ENCODE assay signal across 33 cellular contexts in the genomic region with DNA sequence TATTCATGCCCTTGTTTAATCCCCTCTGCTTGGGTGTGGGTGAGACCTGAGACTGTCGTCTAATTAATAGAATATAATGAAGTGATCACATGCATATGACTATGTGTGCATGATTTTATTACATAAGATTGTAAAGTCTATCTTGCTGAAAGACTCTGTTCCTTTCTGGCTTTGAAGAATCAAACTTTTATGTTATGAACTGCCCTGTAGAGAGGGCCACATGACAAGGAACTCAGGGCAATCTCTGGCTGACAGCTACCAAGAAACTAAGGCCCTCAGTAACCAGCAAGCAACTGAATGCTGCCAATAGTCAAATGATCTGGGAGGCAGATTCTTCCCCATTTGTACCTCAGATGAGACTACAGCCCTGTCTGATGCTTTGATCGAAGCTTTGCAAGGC. TPM values are rescaled to one million over a fixed set of nuclear protein-coding genes. Genes with fewer than 3 reads are reported as not detected.
"Had no signal": no experiment of that assay in that cellular context is flagged by ENCODE, and none has a peak within 500 bp of the region (broad histone marks: within the 10 kb centered on the region; RNA-seq: fewer than 3 reads in every experiment).

No MANE protein-coding gene starts in this region.

- FAIRE-seq: TTC549 had no signal

- H3K4me3 ChIP-seq: ascending aorta, body of pancreas, breast epithelium had no signal

- H3K27ac ChIP-seq: ascending aorta, body of pancreas, brain microvascular endothelial cell, breast epithelium, VCaP had no signal

- H3K27me3 ChIP-seq: ascending aorta, body of pancreas, brain microvascular endothelial cell had no signal

- H3K4me1 ChIP-seq: ascending aorta, breast epithelium had no signal

- DNase-seq: activated B cell treated with CpG ODN at 0.5 μM for 24 hours; activated CD4-positive, alpha-beta memory T cell treated with anti-CD3 and anti-CD28 coated beads for 36 hours; activated CD4-positive, alpha-beta T cell treated with anti-CD3 and anti-CD28 coated beads for 4 hours; activated CD4-positive, alpha-beta T cell treated with anti-CD3 and anti-CD28 coated beads, Interleukin-2, amount 10 ng/mL, durations not matched to agents 24 days and 14 days; activated CD4-positive, alpha-beta T cell treated with anti-CD3 and anti-CD28 coated beads, Interleukin-2, amount 50 U/mL, for 1 hour; activated CD4-positive, alpha-beta T cell treated with anti-CD3 and anti-CD28 coated beads, Interleukin-2, amount 50 U/mL, for 4 hours; activated CD4-positive, CD25-positive, alpha-beta regulatory T cell treated with anti-CD3 and anti-CD28 coated beads, Interleukin-2, amount 50 U/mL, for 72 hours; activated CD8-positive, alpha-beta memory T cell treated with anti-CD3 and anti-CD28 coated beads, Interleukin-2, amount 50 U/mL, for 4 hours; activated CD8-positive, alpha-beta T cell treated with anti-CD3 and anti-CD28 coated beads for 36 hours; activated effector memory CD4-positive, alpha-beta T cell treated with anti-CD3 and anti-CD28 coated beads, Interleukin-2, amount 50 U/mL, for 16 hours; activated gamma-delta T cell treated with Interleukin-2 at 50 U/mL for 16 hours; activated naive CD4-positive, alpha-beta T cell treated with anti-CD3 and anti-CD28 coated beads, Interleukin-2, amount 10 ng/mL, durations not matched to agents 7 days and 5 days; activated naive CD4-positive, alpha-beta T cell treated with Interleukin-2 at 50 U/mL for 16 hours; activated naive CD8-positive, alpha-beta T cell treated with anti-CD3 and anti-CD28 coated beads, Interleukin-2, amount 10 ng/mL, durations not matched to agents 7 days and 5 days; activated naive CD8-positive, alpha-beta T cell treated with anti-CD3 and anti-CD28 coated beads, Interleukin-2, amount 50 U/mL, for 24 hours; activated T-cell treated with anti-CD3 and anti-CD28 coated beads for 4 hours; activated T-cell treated with anti-CD3 and anti-CD28 coated beads, Interleukin-2, amount 50 U/mL, for 1 hour; activated T-cell treated with anti-CD3 and anti-CD28 coated beads, Interleukin-2, amount 50 U/mL, for 4 hours; activated T-cell treated with anti-CD3 and anti-CD28 coated beads, Interleukin-2, amount 50 U/mL, for 72 hours; amygdala; anterior cingulate cortex; body of pancreas; brain microvascular endothelial cell; central memory CD4-positive, alpha-beta T cell; SW 1271; T-helper 1 cell; T-helper 2 cell; T-helper 9 cell had no signal

- H3K36me3 ChIP-seq: ascending aorta, brain microvascular endothelial cell, breast epithelium had no signal

- H3K9me3 ChIP-seq: ascending aorta, body of pancreas, breast epithelium had no signal

- ATAC-seq: activated CD8-positive, alpha-beta T cell treated with anti-CD3 and anti-CD28 coated beads for 36 hours; activated naive CD8-positive, alpha-beta T cell treated with anti-CD3 and anti-CD28 coated beads, Interleukin-2, amount 50 U/mL, for 24 hours; activated T-cell treated with anti-CD3 and anti-CD28 coated beads, Interleukin-2, amount 50 U/mL, for 4 hours; activated T-cell treated with anti-CD3 and anti-CD28 coated beads, Interleukin-2, amount 50 U/mL, for 72 hours; activated T-helper 17 cell treated with anti-CD3 and anti-CD28 coated beads, Interleukin-2, amount 50 U/mL, for 72 hours; body of pancreas had no signal

RNA-seq across cellular contexts. Expression of a gene that starts 13.5 kb away (rescaled TPM):
- total RNA-seq: activated B cell treated with CpG ODN at 0.5 μM for 24 hours; activated CD4-positive, alpha-beta T cell treated with anti-CD3 and anti-CD28 coated beads, Interleukin-2, amount 10 ng/mL, durations not matched to agents 24 days and 14 days; activated naive CD8-positive, alpha-beta T cell treated with anti-CD3 and anti-CD28 coated beads, Interleukin-2, amount 10 ng/mL, durations not matched to agents 7 days and 5 days had no signal
